Comparison of ENCODE assay signal across 8 cellular contexts in genomic region chr17:20116683-20117309, GRCh38.
A peak's percentile ranks its signal among the peaks of the same experiment; 100 is the strongest.
DNase-seq lines count a peak whose midpoint lies in the region; ATAC-seq and TF ChIP-seq lines count a peak whose summit lies in the region.

No MANE protein-coding gene starts in this region.

- no peaks in the 10 kb centered on the region for H3K36me3 ChIP-seq in OCI-LY1 (ENCODE audit: insufficient read depth, low read length)
- no peaks in the 10 kb centered on the region for H3K36me3 ChIP-seq in aorta (ENCODE audit: control insufficient read depth in 1 of 2, insufficient read depth in 2 of 2, low read length in 1 of 2)

- H3K4me2 ChIP-seq in OCI-LY1 (ENCODE audit: low read length), result no peak overlapping the region

- no peaks in the 10 kb centered on the region for H3K9me2 ChIP-seq in OCI-LY1 (ENCODE audit: low read depth, low read length)

- no peaks in the 10 kb centered on the region for H3F3A ChIP-seq in OCI-LY1 (ENCODE audit: insufficient read depth, low read length)

- peak; percentile 41 for ATAC-seq in omental fat pad (ENCODE audit: low FRiP score)
- ATAC-seq in aorta (ENCODE audit: low FRiP score), result peak; percentile 84
- no peak for ATAC-seq in HG02678 (IDR thresholded peaks at IDR 0.05; ENCODE audit: unreplicated experiment)

- 8% methylated on average over 8 of the region's 8 CpGs for WGBS in aorta, 2 donors

- H4K20me1 ChIP-seq in OCI-LY1 (ENCODE audit: insufficient read depth, low read length), result no peaks in the 10 kb centered on the region

- H3K9me3 ChIP-seq in OCI-LY1 (ENCODE audit: low read length) (no peaks in the 10 kb centered on the region), aorta (ENCODE audit: control insufficient read depth, low read length) (no peaks in the 10 kb centered on the region)

- intact Hi-C loops in aorta (cut with DNase I), result loop anchor here in 1 of 2 donors (2.0 kb wide), 1 partner anchor 124 kb away; no protein-coding TSS in a partner anchor

- H3K4me3 ChIP-seq in OCI-LY1 (ENCODE audit: low read depth, low read length, poor library complexity, severe bottlenecking), result no peak overlapping the region
- no peak overlapping the region for H3K4me3 ChIP-seq in aorta (ENCODE audit: low read length in 2 of 2)

- TF ChIP-seq CTCF in OCI-LY1 (IDR thresholded peaks at IDR 0.05; ENCODE audit: low read length) (peak; percentile 60), omental fat pad (IDR thresholded peaks at IDR 0.05) (peak in 1 of 3 donors; percentile 11)

- H3K27ac ChIP-seq in OCI-LY1 (ENCODE audit: low read depth, low read length, poor library complexity, severe bottlenecking), result no peak overlapping the region
- no peak overlapping the region for H3K27ac ChIP-seq in aorta (ENCODE audit: low read depth in 1 of 2, low read length in 2 of 2)

- DNase-seq in AG08395 (ENCODE audit: low spot score) (peak; percentile 49), GM19238 (ENCODE audit: insufficient read length, low spot score) (peak; percentile 35), activated T-cell treated with anti-CD3 and anti-CD28 coated beads for 48 hours (ENCODE audit: low read depth) (peak; percentile 23), fibroblast of gingiva (ENCODE audit: low read depth) (peak; percentile 36), omental fat pad (ENCODE audit: low spot score) (no peak), aorta (no peak)

- H3K27me3 ChIP-seq in OCI-LY1 (ENCODE audit: insufficient read depth, low read length) (no peaks in the 10 kb centered on the region), aorta (ENCODE audit: control insufficient read depth in 1 of 2, insufficient read depth in 2 of 2, low read length in 1 of 2) (no peaks in the 10 kb centered on the region)

- H3K9ac ChIP-seq in OCI-LY1 (ENCODE audit: low read length), result no peak overlapping the region

- H3K4me1 ChIP-seq in OCI-LY1 (ENCODE audit: insufficient read depth, low read length, severe bottlenecking) (no peaks in the 10 kb centered on the region), aorta (ENCODE audit: control insufficient read depth in 1 of 2, insufficient read depth in 2 of 2, low read length in 2 of 2) (no peaks in the 10 kb centered on the region)

- no peak overlapping the region for H2AFZ ChIP-seq in OCI-LY1 (ENCODE audit: low read length)

- no peaks in the 10 kb centered on the region for H3K79me2 ChIP-seq in OCI-LY1 (ENCODE audit: insufficient read depth, low read length)

Comparison
In these comparisons a context has a peak if more than half of its experiments do, and no peak if none do; other contexts are left out.
1. DNase-seq: peak in AG08395 (single experiment), GM19238 (single experiment), activated T-cell treated with anti-CD3 and anti-CD28 coated beads for 48 hours (single experiment) and fibroblast of gingiva (single experiment); none in omental fat pad (single experiment) and aorta (0 of 2).